1 cellular context compared by ENCODE assay signal in the genomic region with DNA sequence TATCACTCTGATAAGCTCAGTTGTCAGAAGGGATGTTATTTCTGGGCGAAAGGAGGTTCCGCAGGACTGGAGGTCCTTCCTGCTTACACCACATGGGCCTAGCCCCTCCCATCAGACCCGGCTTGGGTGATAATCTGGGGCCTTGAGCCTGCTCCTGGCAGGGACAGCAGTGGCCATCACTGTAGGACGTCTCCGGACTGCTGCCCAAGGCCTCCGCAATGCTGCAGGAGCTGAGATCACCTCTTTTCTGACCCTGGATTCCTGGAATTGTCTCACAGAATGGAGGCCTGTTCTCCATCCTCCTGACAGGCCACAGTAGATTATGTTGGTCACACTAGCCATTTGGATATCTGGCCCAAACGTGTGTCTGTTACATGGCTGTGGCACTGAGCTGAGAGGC.
TF ChIP-seq lines count a peak whose summit lies in the region.

No MANE protein-coding gene starts in this region.

TF ChIP-seq in HepG2, 621 proteins besides CTCF, POLR2A, EP300 and RAD21:
- no peak for TF ChIP-seq MED8 (CRISPR knock-in tag; IDR thresholded peaks at IDR 0.05; ENCODE audit: insufficient replicate concordance)
- no peak for TF ChIP-seq HMG20B (CRISPR knock-in tag; conservative IDR thresholded peaks at IDR 0.05)
- TF ChIP-seq, protein P1, sequence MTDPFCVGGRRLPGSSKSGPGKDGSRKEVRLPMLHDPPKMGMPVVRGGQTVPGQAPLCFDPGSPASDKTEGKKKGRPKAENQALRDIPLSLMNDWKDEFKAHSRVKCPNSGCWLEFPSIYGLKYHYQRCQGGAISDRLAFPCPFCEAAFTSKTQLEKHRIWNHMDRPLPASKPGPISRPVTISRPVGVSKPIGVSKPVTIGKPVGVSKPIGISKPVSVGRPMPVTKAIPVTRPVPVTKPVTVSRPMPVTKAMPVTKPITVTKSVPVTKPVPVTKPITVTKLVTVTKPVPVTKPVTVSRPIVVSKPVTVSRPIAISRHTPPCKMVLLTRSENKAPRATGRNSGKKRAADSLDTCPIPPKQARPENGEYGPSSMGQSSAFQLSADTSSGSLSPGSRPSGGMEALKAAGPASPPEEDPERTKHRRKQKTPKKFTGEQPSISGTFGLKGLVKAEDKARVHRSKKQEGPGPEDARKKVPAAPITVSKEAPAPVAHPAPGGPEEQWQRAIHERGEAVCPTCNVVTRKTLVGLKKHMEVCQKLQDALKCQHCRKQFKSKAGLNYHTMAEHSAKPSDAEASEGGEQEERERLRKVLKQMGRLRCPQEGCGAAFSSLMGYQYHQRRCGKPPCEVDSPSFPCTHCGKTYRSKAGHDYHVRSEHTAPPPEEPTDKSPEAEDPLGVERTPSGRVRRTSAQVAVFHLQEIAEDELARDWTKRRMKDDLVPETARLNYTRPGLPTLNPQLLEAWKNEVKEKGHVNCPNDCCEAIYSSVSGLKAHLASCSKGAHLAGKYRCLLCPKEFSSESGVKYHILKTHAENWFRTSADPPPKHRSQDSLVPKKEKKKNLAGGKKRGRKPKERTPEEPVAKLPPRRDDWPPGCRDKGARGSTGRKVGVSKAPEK (CRISPR knock-in tag; IDR thresholded peaks at IDR 0.05; ENCODE audit: borderline replicate concordance) = no peak
- no peak for TF ChIP-seq MYC (CRISPR knock-in tag; IDR thresholded peaks at IDR 0.05; ENCODE audit: borderline replicate concordance)
- TF ChIP-seq POLR2G (IDR thresholded peaks at IDR 0.05; ENCODE audit: low read depth, low read length) = no peak
- TF ChIP-seq FOXJ3 (CRISPR knock-in tag; IDR thresholded peaks at IDR 0.05; ENCODE audit: borderline replicate concordance) = no peak
- no peak for TF ChIP-seq FOXM1 (CRISPR knock-in tag; IDR thresholded peaks at IDR 0.05)
- TF ChIP-seq ZNF20 (CRISPR knock-in tag; IDR thresholded peaks at IDR 0.05) = no peak
- no peak for TF ChIP-seq ZNF543 (CRISPR knock-in tag; IDR thresholded peaks at IDR 0.05)
- no peak for TF ChIP-seq ZNF616 (CRISPR knock-in tag; IDR thresholded peaks at IDR 0.05; ENCODE audit: low read depth)
- TF ChIP-seq RXRB (CRISPR knock-in tag; IDR thresholded peaks at IDR 0.05; ENCODE audit: borderline replicate concordance) = no peak
- no peak for TF ChIP-seq HMG20A (CRISPR knock-in tag; IDR thresholded peaks at IDR 0.05; ENCODE audit: borderline replicate concordance)
- TF ChIP-seq PHF8 (CRISPR knock-in tag; IDR thresholded peaks at IDR 0.05) = no peak
- TF ChIP-seq RORA (CRISPR knock-in tag; IDR thresholded peaks at IDR 0.05) = no peak
- TF ChIP-seq RAD51 (IDR thresholded peaks at IDR 0.05; ENCODE audit: borderline replicate concordance) = no peak
- TF ChIP-seq ZNF780A (CRISPR knock-in tag; IDR thresholded peaks at IDR 0.05) = no peak
- no peak for TF ChIP-seq PHB2 (IDR thresholded peaks at IDR 0.05; ENCODE audit: partially characterized antibody)
- no peak for TF ChIP-seq ZSCAN22 (CRISPR knock-in tag; IDR thresholded peaks at IDR 0.05)
